8 cellular contexts compared by ENCODE assay signal in the genomic region with DNA sequence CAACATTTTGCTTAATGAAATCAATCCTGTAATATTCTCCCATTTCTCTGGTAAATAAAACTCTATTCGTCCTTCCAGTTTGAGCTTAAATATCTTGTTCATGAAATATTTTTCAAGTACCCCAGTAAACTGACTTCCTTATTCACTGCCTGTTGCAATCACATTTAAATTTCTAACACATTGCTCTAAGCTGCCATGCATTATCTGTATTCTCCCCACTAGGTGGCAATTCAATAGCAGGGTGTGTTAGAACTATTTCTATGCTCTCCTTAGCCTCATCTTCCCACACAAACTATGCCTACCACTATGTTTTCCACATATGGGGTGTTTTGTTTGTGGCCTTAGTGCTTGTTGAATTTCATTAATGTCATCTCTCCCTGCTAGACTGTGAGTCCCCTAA.
A peak's percentile ranks its signal among the peaks of the same experiment; 100 is the strongest.
DNase-seq lines count a peak whose midpoint lies in the region; ATAC-seq, FAIRE-seq and TF ChIP-seq lines count a peak whose summit lies in the region.

No MANE protein-coding gene starts in this region.

- intact Hi-C loops in activated T-helper 1 cell treated with anti-CD3 and anti-CD28 coated beads, Interleukin-12 subunit alpha, Interleukin-12 subunit beta, Interleukin-2, Interleukin-4 antibody, amounts not matched to agents 30 ng/mL and 10 ng/mL and 1 ng/mL, durations not matched to agents 14 hours and 24 hours and 36 hours (cut with micrococcal nuclease), result no loop called here

- H3K9me3 Mint-ChIP-seq in glutamatergic neuron (ENCODE audit: unreplicated experiment), result no peaks in the 10 kb centered on the region
- no peaks in the 10 kb centered on the region for H3K9me3 Mint-ChIP-seq in stimulated activated naive B cell treated with anti-CD40 and anti-IgM and Interleukin-4, amounts not matched to agents 10 μg/mL and 1 μg/mL and 100 μg/mL, for 72 hours
- no peaks in the 10 kb centered on the region for H3K9me3 Mint-ChIP-seq in activated T-helper 1 cell treated with anti-CD3 and anti-CD28 coated beads, Interleukin-12 subunit alpha, Interleukin-12 subunit beta, Interleukin-2, Interleukin-4 antibody, amounts not matched to agents 30 ng/mL and 10 ng/mL and 1 ng/mL, durations not matched to agents 14 hours and 24 hours and 36 hours

- FAIRE-seq in D721Med (lab: Jason Lieb, UNC) (peak; percentile 21), H54 (lab: Jason Lieb, UNC) (no peak)

- TF ChIP-seq CTCF in D721Med (IDR thresholded peaks at IDR 0.05; ENCODE audit: insufficient read depth, missing control alignments) (peak; percentile 37), glutamatergic neuron (IDR thresholded peaks at IDR 0.05; ENCODE audit: partially characterized antibody, unreplicated experiment) (peak; percentile 43)

- no peak overlapping the region for H3K27ac Mint-ChIP-seq in glutamatergic neuron (ENCODE audit: unreplicated experiment)
- no peak overlapping the region for H3K27ac Mint-ChIP-seq in stimulated activated naive B cell treated with anti-CD40 and anti-IgM and Interleukin-4, amounts not matched to agents 10 μg/mL and 1 μg/mL and 100 μg/mL, for 72 hours
- no peak overlapping the region for H3K27ac Mint-ChIP-seq in activated T-helper 1 cell treated with anti-CD3 and anti-CD28 coated beads, Interleukin-12 subunit alpha, Interleukin-12 subunit beta, Interleukin-2, Interleukin-4 antibody, amounts not matched to agents 30 ng/mL and 10 ng/mL and 1 ng/mL, durations not matched to agents 14 hours and 24 hours and 36 hours

- peak; percentile 37 for ATAC-seq in HG02981 (IDR thresholded peaks at IDR 0.05; ENCODE audit: unreplicated experiment)
- ATAC-seq in stimulated activated naive B cell treated with anti-CD40 and anti-IgM and Interleukin-4, amounts not matched to agents 10 μg/mL and 1 μg/mL and 100 μg/mL, for 72 hours (replicated peaks), result peak; percentile 74 to 77

- H3K27me3 Mint-ChIP-seq in glutamatergic neuron (ENCODE audit: unreplicated experiment), result no peaks in the 10 kb centered on the region
- H3K27me3 Mint-ChIP-seq in stimulated activated naive B cell treated with anti-CD40 and anti-IgM and Interleukin-4, amounts not matched to agents 10 μg/mL and 1 μg/mL and 100 μg/mL, for 72 hours, result peaks cover 3 to 4% of the 10 kb centered on the region in 2 donors
- no peaks in the 10 kb centered on the region for H3K27me3 Mint-ChIP-seq in activated T-helper 1 cell treated with anti-CD3 and anti-CD28 coated beads, Interleukin-12 subunit alpha, Interleukin-12 subunit beta, Interleukin-2, Interleukin-4 antibody, amounts not matched to agents 30 ng/mL and 10 ng/mL and 1 ng/mL, durations not matched to agents 14 hours and 24 hours and 36 hours (ENCODE audit: insufficient read depth)

- no peaks in the 10 kb centered on the region for H3K36me3 Mint-ChIP-seq in glutamatergic neuron (ENCODE audit: unreplicated experiment)
- no peaks in the 10 kb centered on the region for H3K36me3 Mint-ChIP-seq in stimulated activated naive B cell treated with anti-CD40 and anti-IgM and Interleukin-4, amounts not matched to agents 10 μg/mL and 1 μg/mL and 100 μg/mL, for 72 hours
- no peaks in the 10 kb centered on the region for H3K36me3 Mint-ChIP-seq in activated T-helper 1 cell treated with anti-CD3 and anti-CD28 coated beads, Interleukin-12 subunit alpha, Interleukin-12 subunit beta, Interleukin-2, Interleukin-4 antibody, amounts not matched to agents 30 ng/mL and 10 ng/mL and 1 ng/mL, durations not matched to agents 14 hours and 24 hours and 36 hours (ENCODE audit: low read depth)

- no peaks in the 10 kb centered on the region for H3K4me1 Mint-ChIP-seq in glutamatergic neuron (ENCODE audit: low read depth, unreplicated experiment)
- H3K4me1 Mint-ChIP-seq in stimulated activated naive B cell treated with anti-CD40 and anti-IgM and Interleukin-4, amounts not matched to agents 10 μg/mL and 1 μg/mL and 100 μg/mL, for 72 hours, result no peaks in the 10 kb centered on the region
- H3K4me1 Mint-ChIP-seq in activated T-helper 1 cell treated with anti-CD3 and anti-CD28 coated beads, Interleukin-12 subunit alpha, Interleukin-12 subunit beta, Interleukin-2, Interleukin-4 antibody, amounts not matched to agents 30 ng/mL and 10 ng/mL and 1 ng/mL, durations not matched to agents 14 hours and 24 hours and 36 hours (ENCODE audit: low read depth), result no peaks in the 10 kb centered on the region

- DNase-seq in D721Med (ENCODE audit: insufficient read length, low spot score) (no peak), RPMI7951 (ENCODE audit: low read depth) (peak; percentile 0), glutamatergic neuron (no peak), HuH-7.5 (ENCODE audit: low spot score) (no peak), H54 (ENCODE audit: insufficient read length, low spot score) (no peak)
- DNase-seq in stimulated activated naive B cell treated with anti-CD40 and anti-IgM and Interleukin-4, amounts not matched to agents 10 μg/mL and 1 μg/mL and 100 μg/mL, for 72 hours, result no peak
- no peak for DNase-seq in activated T-helper 1 cell treated with anti-CD3 and anti-CD28 coated beads, Interleukin-12 subunit alpha, Interleukin-12 subunit beta, Interleukin-2, Interleukin-4 antibody, amounts not matched to agents 30 ng/mL and 10 ng/mL and 1 ng/mL, durations not matched to agents 14 hours and 24 hours and 36 hours (ENCODE audit: low spot score)

- no peak for TF ChIP-seq POLR2A in H54 (IDR thresholded peaks at IDR 0.05; ENCODE audit: low read depth, low read length)

- H3K4me3 Mint-ChIP-seq in glutamatergic neuron (ENCODE audit: unreplicated experiment), result no peak overlapping the region
- no peak overlapping the region for H3K4me3 Mint-ChIP-seq in stimulated activated naive B cell treated with anti-CD40 and anti-IgM and Interleukin-4, amounts not matched to agents 10 μg/mL and 1 μg/mL and 100 μg/mL, for 72 hours
- H3K4me3 Mint-ChIP-seq in activated T-helper 1 cell treated with anti-CD3 and anti-CD28 coated beads, Interleukin-12 subunit alpha, Interleukin-12 subunit beta, Interleukin-2, Interleukin-4 antibody, amounts not matched to agents 30 ng/mL and 10 ng/mL and 1 ng/mL, durations not matched to agents 14 hours and 24 hours and 36 hours, result no peak overlapping the region
